11 cellular contexts compared by ENCODE assay signal in genomic region chrX:77014655-77015377, GRCh38.
DNase-seq lines count a peak whose midpoint lies in the region; ATAC-seq, FAIRE-seq and TF ChIP-seq lines count a peak whose summit lies in the region.
"Had no signal": no experiment of that assay in that cellular context is flagged by ENCODE, and none has a peak within 500 bp of the region (broad histone marks: within the 10 kb centered on the region; RNA-seq: fewer than 3 reads in every experiment).

No MANE protein-coding gene starts in this region.

- no peaks in the 10 kb centered on the region for H3K79me1 ChIP-seq in H1 (ENCODE audit: low read depth, low read length)

- H3K4me1 ChIP-seq in HUES48 (ENCODE audit: control insufficient read depth, insufficient read depth, low read length) (no peaks in the 10 kb centered on the region), H1 (replicated peaks in 1 of 4; ENCODE audit: control insufficient read depth in 3 of 4, insufficient read depth in 4 of 4, low read length in 3 of 4) (peaks cover 0 to 11% (median 3%) of the 10 kb centered on the region in 4 experiments; a peak in 3 of 7 replicates), neuron (ENCODE audit: insufficient read depth, low read length) (peaks cover 15% of the 10 kb centered on the region), upper lobe of left lung (no peaks in the 10 kb centered on the region)
- H3K4me1 ChIP-seq in naive thymus-derived CD4-positive, alpha-beta T cell (ENCODE audit: control insufficient read depth in 2 of 2, insufficient read depth in 2 of 2, low read length in 2 of 2), result no peaks in the 10 kb centered on the region

- no peak overlapping the region for H2BK120ac ChIP-seq in H1 (replicated peaks; ENCODE audit: low read depth, low read length)

- no peak overlapping the region for H3K23ac ChIP-seq in H1 (ENCODE audit: insufficient read length)

- no peak for ATAC-seq in HG03565 (IDR thresholded peaks at IDR 0.05; ENCODE audit: unreplicated experiment)
- no peak for ATAC-seq in upper lobe of left lung (ENCODE audit: low FRiP score in 2 of 2)
- ATAC-seq in naive thymus-derived CD4-positive, alpha-beta T cell, result no peak

- no peaks in the 10 kb centered on the region for H3K79me2 ChIP-seq in H1 (ENCODE audit: control insufficient read depth in 1 of 2, insufficient read depth in 2 of 2, low read length in 2 of 2)

- H3K36me3 ChIP-seq in HUES48 (ENCODE audit: control insufficient read depth, insufficient read depth, low read length), result no peaks in the 10 kb centered on the region
- H3K36me3 ChIP-seq in H1 (ENCODE audit: control insufficient read depth in 2 of 4, insufficient read depth in 4 of 4, low read length in 3 of 4), result no peaks in the 10 kb centered on the region
- H3K36me3 ChIP-seq in neuron (ENCODE audit: insufficient read depth, low read length), result no peaks in the 10 kb centered on the region
- H3K36me3 ChIP-seq in upper lobe of left lung, result no peaks in the 10 kb centered on the region
- H3K36me3 ChIP-seq in naive thymus-derived CD4-positive, alpha-beta T cell (ENCODE audit: control insufficient read depth in 2 of 3, insufficient read depth in 3 of 3, low read length in 3 of 3), result no peaks in the 10 kb centered on the region

- H2BK5ac ChIP-seq in H1 (ENCODE audit: low read depth, low read length), result no peak overlapping the region

- no peak for TF ChIP-seq CTCF in H1 (IDR thresholded peaks at IDR 0.05; ENCODE audit: control extremely low read depth in 1 of 3, insufficient read depth in 1 of 3, low read depth in 1 of 3, low read length in 3 of 3)
- no peak for TF ChIP-seq CTCF in upper lobe of left lung (IDR thresholded peaks at IDR 0.05)

- peak; percentile 68 for DNase-seq in NCI-H526 treated with DMSO at 0.1 percent for 48 hours (lab: John Stamatoyannopoulos, UW)
- DNase-seq in H1 (ENCODE audit: low read depth in 1 of 2, low spot score in 2 of 2), result peak in 1 of 2 experiments; percentile 43
- no peak for DNase-seq in cortex of kidney (lab: John Stamatoyannopoulos, UW)
- no peak for DNase-seq in upper lobe of left lung
- no peak for DNase-seq in naive thymus-derived CD4-positive, alpha-beta T cell
- DNase-seq: GDM1, kidney, MM.1S had no signal

- TF ChIP-seq POLR2A in H1 (IDR thresholded peaks at IDR 0.05; ENCODE audit: control extremely low read depth in 1 of 2, low read depth in 2 of 2, low read length in 2 of 2) (no peak), upper lobe of left lung (IDR thresholded peaks at IDR 0.05) (no peak)

- FAIRE-seq in H1 (lab: Jason Lieb, UNC), result peak; percentile 96
- FAIRE-seq: kidney had no signal

- H3K4me1 Mint-ChIP-seq in naive thymus-derived CD4-positive, alpha-beta T cell, result no peaks in the 10 kb centered on the region

- intact Hi-C loops in naive thymus-derived CD4-positive, alpha-beta T cell (cut with micrococcal nuclease), result no loop called here

- H3K9me3 ChIP-seq in HUES48 (ENCODE audit: control insufficient read depth, insufficient read depth, low read length) (peaks cover 59% of the 10 kb centered on the region), H1 (ENCODE audit: insufficient read depth in 2 of 2, low read depth in 1 of 2, low read length in 1 of 2) (no peaks in the 10 kb centered on the region), neuron (ENCODE audit: low read length) (no peaks in the 10 kb centered on the region), upper lobe of left lung (no peaks in the 10 kb centered on the region)
- no peaks in the 10 kb centered on the region for H3K9me3 ChIP-seq in naive thymus-derived CD4-positive, alpha-beta T cell (ENCODE audit: control insufficient read depth in 2 of 3, low read length in 3 of 3)

- H3K14ac ChIP-seq in H1 (ENCODE audit: insufficient read length), result no peak overlapping the region

- H3K4me3 Mint-ChIP-seq in naive thymus-derived CD4-positive, alpha-beta T cell, result no peak overlapping the region

- CTCF ChIA-PET in H1 (lab: Charles Lee; ENCODE audit: partially characterized antibody), result interaction anchor here (1.6 kb wide), 1 partner anchor 459 kb away, joined by 3 read pairs; no protein-coding TSS in a partner anchor
- CTCF ChIA-PET in naive thymus-derived CD4-positive, alpha-beta T cell (lab: Charles Lee), result no interaction called here

- H3K4me3 ChIP-seq in HUES48 (ENCODE audit: low read depth, low read length) (peak overlapping the region; percentile 20; the same call in 1 of the 2 replicates), H1 (ENCODE audit: extremely low read depth in 1 of 4, insufficient read depth in 2 of 4, low read depth in 3 of 4, low read length in 4 of 4) (peak overlapping the region in 2 of 4 experiments; percentile 3 to 41; a peak in 3 of 8 replicates), neuron (ENCODE audit: low read length) (peak overlapping the region; percentile 69), upper lobe of left lung (no peak overlapping the region)
- H3K4me3 ChIP-seq in naive thymus-derived CD4-positive, alpha-beta T cell (ENCODE audit: low read length), result no peak overlapping the region

- WGBS in H1 (ENCODE audit: extremely low coverage in 1 of 2, insufficient coverage in 1 of 2, insufficient read length in 1 of 2, insufficient replicate concordance in 2 of 2, low coverage in 1 of 2, low lambda C conversion rate in 2 of 2, missing lambda C conversion rate in 1 of 2), 2 experiments, result 38% methylated on average over 7 of the region's 8 CpGs; no CpG with 5 or more reads in 1 of the 2 experiments
- WGBS in upper lobe of left lung, 2 donors, result 39 to 43% methylated on average over 8 of the region's 8 CpGs

- H3K27ac Mint-ChIP-seq in naive thymus-derived CD4-positive, alpha-beta T cell, result no peak overlapping the region

- no peak for TF ChIP-seq RAD21 in H1 (IDR thresholded peaks at IDR 0.05 in 1 of 2, conservative IDR thresholded peaks at IDR 0.05 in 1 of 2; ENCODE audit: low read depth in 2 of 2, low read length in 2 of 2)

- H2BK20ac ChIP-seq in H1 (ENCODE audit: low read length), result no peak overlapping the region

- H2AK5ac ChIP-seq in H1 (ENCODE audit: low read depth, low read length), result no peak overlapping the region

- no peak overlapping the region for H4K5ac ChIP-seq in H1 (ENCODE audit: insufficient read length, low read depth, low read length)

- H3K27ac ChIP-seq in HUES48 (ENCODE audit: low read depth, low read length), result peak overlapping the region; percentile 18
- H3K27ac ChIP-seq in H1 (ENCODE audit: low read depth, low read length), result peak overlapping the region; percentile 45; the same call in 1 of the 2 replicates
- no peak overlapping the region for H3K27ac ChIP-seq in upper lobe of left lung
- no peak overlapping the region for H3K27ac ChIP-seq in naive thymus-derived CD4-positive, alpha-beta T cell (ENCODE audit: low read depth, low read length)

- no peaks in the 10 kb centered on the region for H3K36me3 Mint-ChIP-seq in naive thymus-derived CD4-positive, alpha-beta T cell

- H4K8ac ChIP-seq in H1 (ENCODE audit: extremely low read depth, insufficient read depth, low read length), result no peak overlapping the region

- H3K27me3 Mint-ChIP-seq in naive thymus-derived CD4-positive, alpha-beta T cell, result no peaks in the 10 kb centered on the region

- H3K9ac ChIP-seq in HUES48 (ENCODE audit: low read depth, low read length), result no peak overlapping the region
- peak overlapping the region in 1 of 4 experiments; percentile 18; a peak in 3 of 7 replicates for H3K9ac ChIP-seq in H1 (replicated peaks in 1 of 4; ENCODE audit: extremely low read depth in 1 of 4, low read depth in 3 of 4, low read length in 3 of 4)

- peak overlapping the region; percentile 60; the same call in 1 of the 2 replicates for H3K18ac ChIP-seq in H1 (ENCODE audit: extremely low read depth, low read length)

- no peaks in the 10 kb centered on the region; the same call in 1 of the 2 replicates for H3K23me2 ChIP-seq in H1 (ENCODE audit: low read depth, low read length)

- H2BK12ac ChIP-seq in H1 (ENCODE audit: low read depth, low read length), result 0 out of 2 replicates have a peak overlapping the region, but pooled peaks have one; percentile 27

- H3K9me3 Mint-ChIP-seq in naive thymus-derived CD4-positive, alpha-beta T cell, result peaks cover 0 to 3% (median 0%) of the 10 kb centered on the region in 11 donors

- H4K20me1 ChIP-seq in H1 (replicated peaks in 1 of 2; ENCODE audit: control insufficient read depth in 1 of 2, insufficient read depth in 2 of 2, low read length in 2 of 2), result no peaks in the 10 kb centered on the region

- H3K27me3 ChIP-seq in HUES48 (ENCODE audit: control insufficient read depth, insufficient read depth, low read length) (no peaks in the 10 kb centered on the region), H1 (replicated peaks in 1 of 4; ENCODE audit: control insufficient read depth in 3 of 4, extremely low read depth in 1 of 4, insufficient read depth in 3 of 4, low read length in 3 of 4) (no peaks in the 10 kb centered on the region), neuron (ENCODE audit: insufficient read depth, low read length) (no peaks in the 10 kb centered on the region), upper lobe of left lung (no peaks in the 10 kb centered on the region)
- no peaks in the 10 kb centered on the region for H3K27me3 ChIP-seq in naive thymus-derived CD4-positive, alpha-beta T cell (ENCODE audit: control insufficient read depth in 2 of 2, insufficient read depth in 2 of 2, low read length in 2 of 2)

- no peak overlapping the region for H2BK15ac ChIP-seq in H1 (ENCODE audit: low read length)

- H3K4me2 ChIP-seq in H1 (ENCODE audit: insufficient read depth in 1 of 2, low read depth in 2 of 2, low read length in 2 of 2), result peak overlapping the region; percentile 59 to 79

- H3K4ac ChIP-seq in H1 (replicated peaks; ENCODE audit: insufficient read length, low read depth, low read length), result no peak overlapping the region

- TF ChIP-seq EP300 in H1 (IDR thresholded peaks at IDR 0.05; ENCODE audit: borderline replicate concordance in 1 of 2, low read depth in 2 of 2, low read length in 2 of 2), result peak in 1 of 2 experiments; percentile 35; a peak in 1 of 3 replicates
- TF ChIP-seq EP300 in upper lobe of left lung (IDR thresholded peaks at IDR 0.05), result no peak

- no peak overlapping the region for H3K56ac ChIP-seq in H1 (replicated peaks; ENCODE audit: insufficient read length, low read depth, low read length)

- POLR2A ChIA-PET in H1 (lab: Charles Lee; ENCODE audit: partially characterized antibody), result no interaction called here
- POLR2A ChIA-PET in naive thymus-derived CD4-positive, alpha-beta T cell (lab: Charles Lee), result no interaction called here

- no peak overlapping the region for H4K91ac ChIP-seq in H1 (replicated peaks; ENCODE audit: insufficient read length, low read length)

- H2AFZ ChIP-seq in H1 (ENCODE audit: low read length), result no peak overlapping the region
- H2AFZ ChIP-seq in neuron (ENCODE audit: low read depth, low read length), result no peak overlapping the region

TF ChIP-seq in H1, 55 proteins besides CTCF, POLR2A, EP300 and RAD21 (continues in another document):
- TF ChIP-seq BACH1 (IDR thresholded peaks at IDR 0.05; ENCODE audit: low read length), result peak; percentile 73
- no peak for TF ChIP-seq TAF1 (IDR thresholded peaks at IDR 0.05; ENCODE audit: low read depth, low read length)
- TF ChIP-seq SAP30 (IDR thresholded peaks at IDR 0.05; ENCODE audit: insufficient read depth, insufficient replicate concordance, low read length), result no peak
- TF ChIP-seq MAFK (IDR thresholded peaks at IDR 0.05; ENCODE audit: low read depth, low read length), result 0 out of 2 replicates have a peak, but pooled peaks have one; percentile 56
- no peak for TF ChIP-seq SP2 (IDR thresholded peaks at IDR 0.05; ENCODE audit: low read length)
- no peak for TF ChIP-seq YY1 (IDR thresholded peaks at IDR 0.05; ENCODE audit: low read depth, low read length)

Comparison
In these comparisons a context has a peak if more than half of its experiments do, and no peak if none do; other contexts are left out.
1. H3K27ac ChIP-seq: peak in HUES48 (single experiment) and H1 (single experiment); none in upper lobe of left lung (0 of 4) and naive thymus-derived CD4-positive, alpha-beta T cell (single experiment).
2. H3K4me3 ChIP-seq: peak in HUES48 (single experiment) and neuron (single experiment); none in upper lobe of left lung (0 of 4) and naive thymus-derived CD4-positive, alpha-beta T cell (single experiment).